ENCODE assay signal across 8 cellular contexts in the genomic region with DNA sequence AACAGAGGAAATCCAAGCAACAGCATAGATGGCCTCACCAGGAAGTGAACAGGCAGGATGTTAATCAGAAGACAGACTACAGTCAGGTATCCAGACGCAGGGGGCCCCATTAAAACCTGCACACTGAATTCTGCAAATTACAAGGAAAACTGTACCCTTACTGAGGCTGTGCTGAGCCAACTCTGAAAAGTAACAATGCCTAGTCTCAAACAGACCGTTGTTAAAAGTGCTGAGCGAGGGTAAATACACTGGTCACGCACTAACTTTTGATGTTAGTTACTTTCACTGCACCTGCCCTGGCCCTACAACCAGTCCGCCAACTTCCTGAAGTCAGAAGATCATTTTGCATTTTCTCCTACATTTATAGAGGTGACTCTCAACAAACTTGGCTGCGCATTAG. TPM values are rescaled to one million over a fixed set of nuclear protein-coding genes. Genes with fewer than 3 reads are reported as not detected.
DNase-seq lines count a peak whose midpoint lies in the region; ATAC-seq and TF ChIP-seq lines count a peak whose summit lies in the region.

No MANE protein-coding gene starts in this region.

- no peaks in the 10 kb centered on the region for H3F3A ChIP-seq in GM23248 (ENCODE audit: insufficient read depth)

- H3K36me3 ChIP-seq in GM23248 (ENCODE audit: low read depth) (peaks cover 2% of the 10 kb centered on the region; the same call in 1 of the 2 replicates), SJCRH30 (peaks cover 20% of the 10 kb centered on the region), fibroblast of lung (ENCODE audit: control insufficient read depth, insufficient read depth, low read length) (peaks cover 5% of the 10 kb centered on the region)

- peak overlapping the region; percentile 87 for H3K9ac ChIP-seq in GM23248
- H3K9ac ChIP-seq in fibroblast of lung (ENCODE audit: insufficient read depth, low read length), result no peak overlapping the region

- H2AFZ ChIP-seq in GM23248, result peak overlapping the region; percentile 97
- H2AFZ ChIP-seq in fibroblast of lung (ENCODE audit: low read length), result no peak overlapping the region

- ATAC-seq in HG03565 (IDR thresholded peaks at IDR 0.05; ENCODE audit: unreplicated experiment), result no peak

- H3K27me3 ChIP-seq in GM23248 (replicated peaks; ENCODE audit: insufficient read depth) (no peaks in the 10 kb centered on the region), SJCRH30 (peaks cover 4% of the 10 kb centered on the region; the same call in 1 of the 2 replicates), fibroblast of lung (ENCODE audit: control insufficient read depth, insufficient read depth, low read length) (no peaks in the 10 kb centered on the region)

- TF ChIP-seq CTCF in fibroblast of lung (conservative IDR thresholded peaks at IDR 0.05 in 1 of 2, IDR thresholded peaks at IDR 0.05 in 1 of 2; ENCODE audit: low read depth in 1 of 2, low read length in 2 of 2) (no peak), retinal pigment epithelial cell (conservative IDR thresholded peaks at IDR 0.05; ENCODE audit: low read depth, low read length) (no peak)

- H4K20me1 ChIP-seq in GM23248 (ENCODE audit: insufficient read depth) (no peaks in the 10 kb centered on the region), fibroblast of lung (ENCODE audit: control insufficient read depth, extremely low read depth, insufficient read depth, low read length) (no peaks in the 10 kb centered on the region)

- H3K4me3 ChIP-seq in GM23248 (peak overlapping the region; percentile 93), SJCRH30 (peak overlapping the region; percentile 84), fibroblast of lung (replicated peaks in 1 of 4; ENCODE audit: control extremely low read depth in 1 of 4, insufficient read depth in 1 of 4, low read depth in 3 of 4, low read length in 4 of 4) (peak overlapping the region; percentile 94 to 99 (median 97)), retinal pigment epithelial cell (ENCODE audit: low read length) (peak overlapping the region; percentile 92)

- H3K79me2 ChIP-seq in GM23248 (ENCODE audit: insufficient read depth) (peaks cover 30% of the 10 kb centered on the region), fibroblast of lung (ENCODE audit: control insufficient read depth, insufficient read depth, low read length) (peaks cover 13% of the 10 kb centered on the region)

- H3K9me2 ChIP-seq in GM23248 (ENCODE audit: insufficient read depth), result no peaks in the 10 kb centered on the region

- DNase-seq in GM23248 (peak; percentile 8), SJCRH30 (no peak), fibroblast of lung (ENCODE audit: low read depth in 2 of 2) (no peak), retinal pigment epithelial cell (ENCODE audit: low read depth) (no peak), DMS79 (lab: John Stamatoyannopoulos, UW) (no peak), DMS153 treated with DMSO at 0.1 percent for 48 hours (lab: John Stamatoyannopoulos, UW; ENCODE audit: unreplicated experiment) (no peak), GDM1 (lab: John Stamatoyannopoulos, UW) (no peak)

- H3K4me2 ChIP-seq in GM23248 (ENCODE audit: unreplicated experiment) (peak overlapping the region; percentile 79), fibroblast of lung (ENCODE audit: extremely low read depth, insufficient read depth, low read length) (peak overlapping the region; percentile 42)

- peak overlapping the region; percentile 70 for H3K27ac ChIP-seq in GM23248
- H3K27ac ChIP-seq in SJCRH30, result no peak overlapping the region; the same call in 1 of the 2 replicates
- no peak overlapping the region for H3K27ac ChIP-seq in fibroblast of lung (ENCODE audit: insufficient read depth, low read length)

- H3K9me3 ChIP-seq in GM23248 (ENCODE audit: low read depth) (no peaks in the 10 kb centered on the region), SJCRH30 (replicated peaks) (no peaks in the 10 kb centered on the region), fibroblast of lung (ENCODE audit: control insufficient read depth, insufficient read depth, low read depth, low read length) (no peaks in the 10 kb centered on the region)

- in situ Hi-C loops in GM23248 (cut with MboI), result no loop called here

- 34 to 35% methylated on average over 6 of the region's 6 CpGs for WGBS in GM23248 (ENCODE audit: low coverage in 1 of 2, low lambda C conversion rate in 2 of 2, missing lambda C conversion rate in 2 of 2), 2 experiments

- H3K4me1 ChIP-seq in GM23248 (ENCODE audit: insufficient read depth), result peaks cover 8% of the 10 kb centered on the region
- H3K4me1 ChIP-seq in SJCRH30, result no peaks in the 10 kb centered on the region
- H3K4me1 ChIP-seq in fibroblast of lung (ENCODE audit: control insufficient read depth, extremely low read depth, insufficient read depth, low read length), result no peaks in the 10 kb centered on the region

RNA-seq across cellular contexts. Expression of a gene that starts 1.0 kb away (rescaled TPM):
- total RNA-seq in GM23248 (2014; rRNA removed; shearing (Covaris generic)), result 4.6 and 8.2 TPM in 2 replicates
- polyA plus RNA-seq in GM23248 (2016; fragmentation: Nextera tagmentation; extraction: Ambion mirVana), result 14.3 and 18.1 TPM in 2 replicates
- total RNA-seq in SJCRH30 (2014; rRNA removed; shearing (Covaris generic)), result 16.2 and 16.6 TPM in 2 replicates
- 4.6 and 5.6 TPM in 2 replicates for total RNA-seq in fibroblast of lung
- 9.0 and 11.2 TPM in 2 replicates for polyA plus RNA-seq in fibroblast of lung
- 8.9 and 11.7 TPM in 2 replicates for polyA plus RNA-seq in fibroblast of lung (2012)
- 1.6 and 5.6 TPM in 2 replicates for polyA minus RNA-seq in fibroblast of lung (ENCODE audit: low replicate concordance)
